13 cellular contexts compared by ENCODE assay signal in the genomic region with DNA sequence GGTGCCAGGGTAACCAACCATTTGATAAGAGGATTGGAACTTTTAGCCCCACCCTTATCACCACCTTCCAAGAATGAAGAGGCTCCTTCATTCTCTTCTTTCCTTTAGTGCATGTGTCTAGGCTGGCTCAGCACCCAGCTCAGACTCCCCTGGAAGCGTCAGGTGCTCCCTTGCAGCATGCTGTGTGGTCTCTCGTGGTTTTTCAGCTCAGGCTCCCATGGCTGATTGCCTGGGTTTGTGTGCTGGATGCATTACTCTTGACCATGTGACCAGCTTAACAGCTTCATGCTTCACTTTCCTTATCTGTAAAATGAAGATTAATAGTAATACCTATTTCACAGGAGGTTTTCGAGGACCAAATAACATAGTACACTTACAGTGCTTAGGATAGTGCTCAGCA.
"Had no signal": no experiment of that assay in that cellular context is flagged by ENCODE, and none has a peak within 500 bp of the region (broad histone marks: within the 10 kb centered on the region; RNA-seq: fewer than 3 reads in every experiment).

No MANE protein-coding gene starts in this region.

- H3K36me3 Mint-ChIP-seq: T-cell had no signal

- H3K27me3 Mint-ChIP-seq: activated T-helper 17 cell treated with anti-CD3 and anti-CD28 coated beads, Interleukin-2, amount 50 U/mL, for 72 hours; T-cell had no signal

- H3K4me1 Mint-ChIP-seq: activated T-helper 17 cell treated with anti-CD3 and anti-CD28 coated beads, Interleukin-2, amount 50 U/mL, for 72 hours; T-cell had no signal

- H3K79me2 ChIP-seq: hepatocyte had no signal

- H3K9me3 Mint-ChIP-seq: activated T-helper 17 cell treated with anti-CD3 and anti-CD28 coated beads, Interleukin-2, amount 50 U/mL, for 72 hours; neural crest cell; T-cell had no signal

- H3K4me3 Mint-ChIP-seq: activated T-helper 17 cell treated with anti-CD3 and anti-CD28 coated beads, Interleukin-2, amount 50 U/mL, for 72 hours; neural crest cell; T-cell had no signal

- H3K27me3 ChIP-seq: hepatocyte had no signal

- H3K4me2 ChIP-seq: hepatocyte had no signal

- H3K4me3 ChIP-seq: hepatocyte had no signal

- FAIRE-seq: colon, kidney had no signal

- H2AFZ ChIP-seq: hepatocyte had no signal

- H3K27ac ChIP-seq: hepatocyte had no signal

- DNase-seq: activated CD4-positive, alpha-beta T cell treated with anti-CD3 and anti-CD28 coated beads, Interleukin-2, amount 50 U/mL, for 1 hour; activated CD8-positive, alpha-beta memory T cell treated with anti-CD3 and anti-CD28 coated beads for 24 hours; activated naive CD4-positive, alpha-beta T cell treated with Interleukin-2 at 50 U/mL for 16 hours; aorta; kidney; stimulated activated CD4-positive, alpha-beta T cell treated with anti-CD3 and anti-CD28 coated beads, Interleukin-12 subunit alpha, Interleukin-12 subunit beta, amount 100 ng/mL, for 4 hours; stimulated activated CD4-positive, alpha-beta T cell treated with anti-CD3 and anti-CD28 coated beads, Interleukin-2, amount 100 ng/mL, for 24 hours; T-cell; T-helper 9 cell had no signal

- H3K27ac Mint-ChIP-seq: activated T-helper 17 cell treated with anti-CD3 and anti-CD28 coated beads, Interleukin-2, amount 50 U/mL, for 72 hours; T-cell had no signal
